In genomic region chr1:16352842-16353535, GRCh38 we compare ENCODE assay signal across 8 cellular contexts. TPM values are rescaled to one million over a fixed set of nuclear protein-coding genes. Genes with fewer than 3 reads are reported as not detected.
DNase-seq lines count a peak whose midpoint lies in the region; ATAC-seq and TF ChIP-seq lines count a peak whose summit lies in the region.

No MANE protein-coding gene starts in this region.

- H3K9me3 ChIP-seq in BLaER1 (no peaks in the 10 kb centered on the region), mucosa of stomach (ENCODE audit: control insufficient read depth, low read length) (no peaks in the 10 kb centered on the region)

- H3K36me3 Mint-ChIP-seq in chondrocyte (ENCODE audit: low read depth), result no peaks in the 10 kb centered on the region

- in situ Hi-C loops in KBM-7 (cut with MboI; ENCODE audit: low pct_unique_long_range_greater_than_20kb, low sequenced_read_pairs), result no loop called here

- peak overlapping the region; percentile 93 for H3K27ac ChIP-seq in BLaER1

- H3K27me3 ChIP-seq in BLaER1 (no peaks in the 10 kb centered on the region), mucosa of stomach (ENCODE audit: control insufficient read depth, insufficient read depth, low read length) (no peaks in the 10 kb centered on the region)

- DNase-seq in KBM-7 (peak; percentile 28), chondrocyte (ENCODE audit: low spot score) (no peak), AG08395 (ENCODE audit: low spot score) (no peak)
- DNase-seq in stimulated activated CD4-positive, alpha-beta T cell treated with anti-CD3 and anti-CD28 coated beads, Interleukin-2, amount 100 ng/mL, for 48 hours, result no peak

- H3K36me3 ChIP-seq in BLaER1 (no peaks in the 10 kb centered on the region), mucosa of stomach (ENCODE audit: control insufficient read depth, insufficient read depth, low read length) (no peaks in the 10 kb centered on the region)

- H3K9ac ChIP-seq in BLaER1 (peak overlapping the region; percentile 97), mucosa of stomach (ENCODE audit: low read length) (peak overlapping the region; percentile 86)

- TF ChIP-seq CTCF in chondrocyte (IDR thresholded peaks at IDR 0.05), result no peak

- peak overlapping the region; percentile 91 for H3K4me2 ChIP-seq in BLaER1

- peaks cover 37% of the 10 kb centered on the region for H4K20me1 ChIP-seq in BLaER1

- ATAC-seq in GM19467 (IDR thresholded peaks at IDR 0.05; ENCODE audit: unreplicated experiment), result no peak
- ATAC-seq in GM18861 (IDR thresholded peaks at IDR 0.05; ENCODE audit: unreplicated experiment), result no peak

- H3K9me3 Mint-ChIP-seq in chondrocyte (ENCODE audit: low read depth), result no peaks in the 10 kb centered on the region

- H3K27ac Mint-ChIP-seq in chondrocyte (ENCODE audit: unreplicated experiment), result peak overlapping the region; percentile 88

- H3K4me1 ChIP-seq in BLaER1 (peaks cover 51% of the 10 kb centered on the region), mucosa of stomach (ENCODE audit: control insufficient read depth, insufficient read depth, low read length) (peaks cover 15% of the 10 kb centered on the region)

- peak overlapping the region; percentile 94 for H3K4me3 Mint-ChIP-seq in chondrocyte (ENCODE audit: unreplicated experiment)

- H3K4me3 ChIP-seq in BLaER1 (peak overlapping the region; percentile 99), mucosa of stomach (ENCODE audit: low read length) (peak overlapping the region; percentile 91)

- H3K4me1 Mint-ChIP-seq in chondrocyte (ENCODE audit: low read depth), result peaks cover 38% of the 10 kb centered on the region

- H3K27me3 Mint-ChIP-seq in chondrocyte (ENCODE audit: low read depth), result no peaks in the 10 kb centered on the region

RNA-seq across cellular contexts. Expression of gene FBXO42, which starts 0.7 kb away (rescaled TPM):
- 17.8 to 20.9 TPM (median 20.1 TPM) in 3 replicates for total RNA-seq in chondrocyte

RNA-seq across cellular contexts. Expression of gene SZRD1, which starts 14.1 kb away (rescaled TPM):
- total RNA-seq in chondrocyte, result 113 to 117 TPM (median 113 TPM) in 3 replicates
